Comparison of ENCODE assay signal across 13 cellular contexts in genomic region chr3:153599685-153600084, GRCh38.
DNase-seq lines count a peak whose midpoint lies in the region; ATAC-seq, FAIRE-seq and TF ChIP-seq lines count a peak whose summit lies in the region.
"Had no signal": no experiment of that assay in that cellular context is flagged by ENCODE, and none has a peak within 500 bp of the region (broad histone marks: within the 10 kb centered on the region; RNA-seq: fewer than 3 reads in every experiment).

No MANE protein-coding gene starts in this region.

- no peaks in the 10 kb centered on the region for H3K36me3 Mint-ChIP-seq in HFFc6 (ENCODE audit: low read depth)
- H3K36me3 Mint-ChIP-seq: activated naive CD4-positive, alpha-beta T cell treated with anti-CD3 and anti-CD28 coated beads, Interleukin-2, amount 50 U/mL, for 24 hours; WTC11 had no signal

- ATAC-seq in HG03139 (IDR thresholded peaks at IDR 0.05; ENCODE audit: unreplicated experiment): no peak
- no peak for ATAC-seq in HG03108 (IDR thresholded peaks at IDR 0.05; ENCODE audit: unreplicated experiment)
- ATAC-seq: WTC11 had no signal

- H3K27ac ChIP-seq in right atrium auricular region: no peak overlapping the region
- H3K27ac ChIP-seq in small intestine (ENCODE audit: low read depth in 1 of 2, low read length in 1 of 2): no peak overlapping the region

- H3K4me3 Mint-ChIP-seq in HFFc6: no peak overlapping the region
- H3K4me3 Mint-ChIP-seq: activated naive CD4-positive, alpha-beta T cell treated with anti-CD3 and anti-CD28 coated beads, Interleukin-2, amount 50 U/mL, for 24 hours; WTC11 had no signal

- peaks cover 7% of the 10 kb centered on the region for H3K27me3 Mint-ChIP-seq in HFFc6 (ENCODE audit: insufficient read depth)
- H3K27me3 Mint-ChIP-seq: activated naive CD4-positive, alpha-beta T cell treated with anti-CD3 and anti-CD28 coated beads, Interleukin-2, amount 50 U/mL, for 24 hours had no signal

- WGBS in small intestine, 3 donors: 10 to 31% (median 23%) methylated on average over 2 of the region's 2 CpGs

- FAIRE-seq in small intestine (lab: Jason Lieb, UNC): no peak

- H3K27ac Mint-ChIP-seq in HFFc6: no peak overlapping the region
- H3K27ac Mint-ChIP-seq: WTC11 had no signal

- H3K4me3 ChIP-seq in right atrium auricular region (no peak overlapping the region), small intestine (ENCODE audit: low read depth in 1 of 2, low read length in 2 of 2) (no peak overlapping the region)

- peaks cover 26% of the 10 kb centered on the region for H3K4me1 Mint-ChIP-seq in HFFc6 (ENCODE audit: low read depth)

- H3K27me3 ChIP-seq in right atrium auricular region (no peaks in the 10 kb centered on the region), small intestine (ENCODE audit: control insufficient read depth in 2 of 2, insufficient read depth in 2 of 2, low read length in 2 of 2) (no peaks in the 10 kb centered on the region)

- H3K9me3 ChIP-seq in right atrium auricular region (no peaks in the 10 kb centered on the region), small intestine (ENCODE audit: control insufficient read depth, low read depth) (no peaks in the 10 kb centered on the region)

- H3K36me3 ChIP-seq in right atrium auricular region: no peaks in the 10 kb centered on the region
- H3K36me3 ChIP-seq in small intestine (ENCODE audit: control insufficient read depth in 2 of 2, insufficient read depth in 2 of 2, low read length in 2 of 2): no peaks in the 10 kb centered on the region

- DNase-seq in HFFc6 (peak; percentile 81), amniotic epithelial cell (ENCODE audit: low read depth) (peak; percentile 87), right atrium auricular region (ENCODE audit: low spot score) (peak; percentile 60), small intestine (peak; percentile 28), DMS79 treated with DMSO at 0.1 percent for 48 hours (lab: John Stamatoyannopoulos, UW) (no peak)
- DNase-seq in activated T-cell treated with anti-CD3 and anti-CD28 coated beads, Interleukin-2, amount 50 U/mL, for 48 hours: no peak
- DNase-seq: NCI-H510A treated with DMSO at 0.1 percent for 48 hours; posterior cingulate gyrus; stimulated activated naive CD4-positive, alpha-beta T cell treated with Interleukin-2 at 50 U/mL for 16 hours had no signal

- TF ChIP-seq CTCF in HFFc6 (IDR thresholded peaks at IDR 0.05): no peak
- no peak for TF ChIP-seq CTCF in right atrium auricular region (IDR thresholded peaks at IDR 0.05)

- H3K4me1 ChIP-seq in right atrium auricular region: no peaks in the 10 kb centered on the region
- no peaks in the 10 kb centered on the region for H3K4me1 ChIP-seq in small intestine (ENCODE audit: control insufficient read depth in 2 of 2, insufficient read depth in 1 of 2, low read depth in 1 of 2, low read length in 1 of 2)

- H3K9me3 Mint-ChIP-seq in HFFc6: no peaks in the 10 kb centered on the region
- H3K9me3 Mint-ChIP-seq: activated naive CD4-positive, alpha-beta T cell treated with anti-CD3 and anti-CD28 coated beads, Interleukin-2, amount 50 U/mL, for 24 hours had no signal

Comparison
In these comparisons a context has a peak if more than half of its experiments do, and no peak if none do; other contexts are left out.
1. DNase-seq: peak in HFFc6 (single experiment), amniotic epithelial cell (single experiment), right atrium auricular region (single experiment) and small intestine (single experiment); none in activated T-cell treated with anti-CD3 and anti-CD28 coated beads, Interleukin-2, amount 50 U/mL, for 48 hours (0 of 2) and DMS79 treated with DMSO at 0.1 percent for 48 hours (single experiment).